Comparison of ENCODE assay signal across 8 cellular contexts in genomic region chr20:31602779-31603441, GRCh38.
A peak's percentile ranks its signal among the peaks of the same experiment; 100 is the strongest.
DNase-seq lines count a peak whose midpoint lies in the region; ATAC-seq and TF ChIP-seq lines count a peak whose summit lies in the region.

No MANE protein-coding gene starts in this region.

- H3K36me3 ChIP-seq in tibial artery, result peaks cover 0 to 16% (median 0%) of the 10 kb centered on the region in 3 donors

- intact Hi-C loops in tibial artery (cut with DNase I; ENCODE audit: low total_unique reads), result no loop called here

- peak overlapping the region; percentile 46 to 94 for H3K27ac ChIP-seq in tibial artery

- H3K9me3 ChIP-seq in tibial artery, result no peaks in the 10 kb centered on the region

- peaks cover 0 to 31% (median 17%) of the 10 kb centered on the region in 4 donors for H3K4me1 ChIP-seq in tibial artery

- ATAC-seq in GM21619 (IDR thresholded peaks at IDR 0.05; ENCODE audit: unreplicated experiment), result peak; percentile 69
- no peak for ATAC-seq in HG03139 (IDR thresholded peaks at IDR 0.05; ENCODE audit: unreplicated experiment)

- H3K27me3 ChIP-seq in tibial artery, result no peaks in the 10 kb centered on the region

- no peak overlapping the region for H3K4me3 ChIP-seq in tibial artery

- TF ChIP-seq CTCF in tibial artery (IDR thresholded peaks at IDR 0.05), result no peak

- DNase-seq in GM03348 (ENCODE audit: low spot score), result peak; percentile 30
- DNase-seq in MV-4-11 (lab: John Stamatoyannopoulos, UW), result peak; percentile 77
- DNase-seq in activated CD8-positive, alpha-beta memory T cell treated with anti-CD3 and anti-CD28 coated beads, Interleukin-2, amount 50 U/mL, for 4 hours, result peak; percentile 32
- DNase-seq in iris pigment epithelial cell (ENCODE audit: low read depth), result peak; percentile 89
- no peak for DNase-seq in tibial artery
- DNase-seq in germinal center (ENCODE audit: low spot score), result no peak

Comparison
In these comparisons a context has a peak if more than half of its experiments do, and no peak if none do; other contexts are left out.
1. DNase-seq: peak in GM03348 (single experiment), MV-4-11 (single experiment), activated CD8-positive, alpha-beta memory T cell treated with anti-CD3 and anti-CD28 coated beads, Interleukin-2, amount 50 U/mL, for 4 hours (single experiment) and iris pigment epithelial cell (single experiment); none in tibial artery (0 of 2) and germinal center (single experiment).